25 cellular contexts compared by ENCODE assay signal in genomic region chr2:166360426-166360825, GRCh38.
"Had no signal": no experiment of that assay in that cellular context is flagged by ENCODE, and none has a peak within 500 bp of the region (broad histone marks: within the 10 kb centered on the region; RNA-seq: fewer than 3 reads in every experiment).

No MANE protein-coding gene starts in this region.

- DNase-seq: islet precursor cell; left ventricle myocardium inferior; mesendoderm; naive B cell; natural killer cell; nephron progenitor cell; pancreas; posterior cingulate gyrus; retina; right cardiac atrium; sigmoid colon; small intestine; spleen; stimulated activated CD4-positive, alpha-beta T cell treated with anti-CD3 and anti-CD28 coated beads, Interleukin-4, amount 100 ng/mL, for 24 hours; stimulated activated naive CD4-positive, alpha-beta T cell treated with Interleukin-2 at 50 U/mL for 16 hours; stimulated activated naive CD8-positive, alpha-beta T cell treated with anti-CD3 and anti-CD28 coated beads, Interleukin-15, amount 100 ng/mL, for 72 hours; substantia nigra; uterus had no signal

- H3K4me1 ChIP-seq: left ventricle myocardium inferior, neural progenitor cell, prostate gland, tibial nerve, uterus had no signal

- H3K27ac ChIP-seq: left ventricle myocardium inferior, neural progenitor cell, prostate gland, sigmoid colon, spleen, tibial nerve, uterus had no signal

- H3K9me3 ChIP-seq: left ventricle myocardium inferior, pancreas, prostate gland, sigmoid colon, spleen, tibial nerve, uterus had no signal

- FAIRE-seq: pancreas, small intestine had no signal

- H3K36me3 ChIP-seq: left ventricle myocardium inferior, neural progenitor cell, pancreas, prostate gland, sigmoid colon, spleen, tibial nerve, uterus had no signal

- H3K4me2 ChIP-seq: neural progenitor cell had no signal

- H3K27ac Mint-ChIP-seq: mesothelial cell of epicardium; naive B cell; natural killer cell; nephron progenitor cell; neural progenitor cell; stimulated activated memory B cell treated with anti-CD40 and anti-IgM and Interleukin-4, amounts not matched to agents 10 μg/mL and 1 μg/mL and 100 μg/mL, for 72 hours; stimulated activated naive CD8-positive, alpha-beta T cell treated with anti-CD3 and anti-CD28 coated beads, Interleukin-15, amount 100 ng/mL, for 72 hours; type B pancreatic cell had no signal

- H2AFZ ChIP-seq: neural progenitor cell had no signal

- H3K27me3 ChIP-seq: neural progenitor cell, pancreas, sigmoid colon, spleen, tibial nerve, uterus had no signal

- H3K4me3 Mint-ChIP-seq: mesothelial cell of epicardium; naive B cell; natural killer cell; nephron progenitor cell; neural progenitor cell; stimulated activated memory B cell treated with anti-CD40 and anti-IgM and Interleukin-4, amounts not matched to agents 10 μg/mL and 1 μg/mL and 100 μg/mL, for 72 hours; stimulated activated naive CD8-positive, alpha-beta T cell treated with anti-CD3 and anti-CD28 coated beads, Interleukin-15, amount 100 ng/mL, for 72 hours; type B pancreatic cell had no signal

- H3K9ac ChIP-seq: neural progenitor cell had no signal

- H3K4me3 ChIP-seq: left ventricle myocardium inferior, lung, neural progenitor cell, pancreas, prostate gland, sigmoid colon, spleen, tibial nerve, uterus had no signal

- H3K27me3 Mint-ChIP-seq: naive B cell; stimulated activated memory B cell treated with anti-CD40 and anti-IgM and Interleukin-4, amounts not matched to agents 10 μg/mL and 1 μg/mL and 100 μg/mL, for 72 hours; stimulated activated naive CD8-positive, alpha-beta T cell treated with anti-CD3 and anti-CD28 coated beads, Interleukin-15, amount 100 ng/mL, for 72 hours; type B pancreatic cell had no signal

- H3K4me1 Mint-ChIP-seq: mesothelial cell of epicardium; naive B cell; natural killer cell; nephron progenitor cell; neural progenitor cell; stimulated activated memory B cell treated with anti-CD40 and anti-IgM and Interleukin-4, amounts not matched to agents 10 μg/mL and 1 μg/mL and 100 μg/mL, for 72 hours; stimulated activated naive CD8-positive, alpha-beta T cell treated with anti-CD3 and anti-CD28 coated beads, Interleukin-15, amount 100 ng/mL, for 72 hours had no signal

- H3K9me3 Mint-ChIP-seq: mesothelial cell of epicardium; naive B cell; natural killer cell; nephron progenitor cell; neural progenitor cell; stimulated activated naive CD8-positive, alpha-beta T cell treated with anti-CD3 and anti-CD28 coated beads, Interleukin-15, amount 100 ng/mL, for 72 hours; type B pancreatic cell had no signal

- H3K36me3 Mint-ChIP-seq: mesothelial cell of epicardium; naive B cell; natural killer cell; neural progenitor cell; stimulated activated memory B cell treated with anti-CD40 and anti-IgM and Interleukin-4, amounts not matched to agents 10 μg/mL and 1 μg/mL and 100 μg/mL, for 72 hours; type B pancreatic cell had no signal

- ATAC-seq: natural killer cell; right cardiac atrium; stimulated activated memory B cell treated with anti-CD40 and anti-IgM and Interleukin-4, amounts not matched to agents 10 μg/mL and 1 μg/mL and 100 μg/mL, for 72 hours; stimulated activated naive CD8-positive, alpha-beta T cell treated with anti-CD3 and anti-CD28 coated beads, Interleukin-15, amount 100 ng/mL, for 72 hours had no signal
